Comparison of ENCODE assay signal across 1 cellular context in genomic region chr7:84145892-84146291, GRCh38.
TF ChIP-seq lines count a peak whose summit lies in the region.

No MANE protein-coding gene starts in this region.

TF ChIP-seq in IMR-90, 13 proteins besides CTCF, POLR2A, EP300 and RAD21:
- TF ChIP-seq ELK1 (IDR thresholded peaks at IDR 0.05; ENCODE audit: borderline replicate concordance, low read depth, low read length) = no peak
- TF ChIP-seq RFX5 (IDR thresholded peaks at IDR 0.05; ENCODE audit: low read depth, low read length) = no peak
- TF ChIP-seq CEBPB (IDR thresholded peaks at IDR 0.05; ENCODE audit: low read depth, low read length) = no peak
- no peak for TF ChIP-seq MAFK (IDR thresholded peaks at IDR 0.05; ENCODE audit: low read depth, low read length)
- no peak for TF ChIP-seq BHLHE40 (IDR thresholded peaks at IDR 0.05; ENCODE audit: low read depth, low read length)
- no peak for TF ChIP-seq USF2 (IDR thresholded peaks at IDR 0.05; ENCODE audit: low read depth, low read length)
- no peak for TF ChIP-seq NFE2L2 (IDR thresholded peaks at IDR 0.05; ENCODE audit: low read depth, low read length)
- no peak for TF ChIP-seq FOS (IDR thresholded peaks at IDR 0.05; ENCODE audit: low read depth, low read length)
- no peak for TF ChIP-seq SMC3 (IDR thresholded peaks at IDR 0.05; ENCODE audit: low read depth, low read length)
- no peak for TF ChIP-seq RCOR1 (IDR thresholded peaks at IDR 0.05; ENCODE audit: insufficient replicate concordance, low read length)
- TF ChIP-seq CHD1 (IDR thresholded peaks at IDR 0.05; ENCODE audit: low read depth, low read length) = no peak
